Comparison of ENCODE assay signal across 10 cellular contexts in genomic region chr6:167678102-167679101, GRCh38.
A peak's percentile ranks its signal among the peaks of the same experiment; 100 is the strongest.
DNase-seq lines count a peak whose midpoint lies in the region; ATAC-seq, FAIRE-seq and TF ChIP-seq lines count a peak whose summit lies in the region.
"Had no signal": no experiment of that assay in that cellular context is flagged by ENCODE, and none has a peak within 500 bp of the region (broad histone marks: within the 10 kb centered on the region; RNA-seq: fewer than 3 reads in every experiment).

No MANE protein-coding gene starts in this region.

- H3K27me3 ChIP-seq in kidney epithelial cell (ENCODE audit: control insufficient read depth, insufficient read depth, low read length), result peaks cover 34% of the 10 kb centered on the region
- peaks cover 0 to 3% of the 10 kb centered on the region in 2 donors for H3K27me3 ChIP-seq in small intestine (ENCODE audit: control insufficient read depth in 2 of 2, insufficient read depth in 2 of 2, low read length in 2 of 2)

- H3K4me3 ChIP-seq in kidney epithelial cell (ENCODE audit: low read depth, low read length), result peak overlapping the region; percentile 25
- H3K4me3 ChIP-seq in small intestine (ENCODE audit: low read depth in 1 of 2, low read length in 2 of 2), result peak overlapping the region in 1 of 2 donors; percentile 41

- H3K36me3 Mint-ChIP-seq in chondrocyte (ENCODE audit: low read depth), result peaks cover 1% of the 10 kb centered on the region

- H3K36me3 ChIP-seq in kidney epithelial cell (ENCODE audit: control insufficient read depth, insufficient read depth, low read length), result no peaks in the 10 kb centered on the region
- H3K36me3 ChIP-seq in small intestine (ENCODE audit: control insufficient read depth in 2 of 2, insufficient read depth in 2 of 2, low read length in 2 of 2), result no peaks in the 10 kb centered on the region

- DNase-seq in NCI-H128 (lab: John Stamatoyannopoulos, UW; ENCODE audit: unreplicated experiment), result peak; percentile 6
- peak; percentile 87 for DNase-seq in chondrocyte (ENCODE audit: low spot score)
- DNase-seq in kidney epithelial cell (ENCODE audit: low read depth), result no peak
- peak; percentile 34 for DNase-seq in small intestine
- no peak for DNase-seq in stimulated activated CD4-positive, alpha-beta T cell treated with anti-CD3 and anti-CD28 coated beads, Interleukin-15, amount 100 ng/mL, for 24 hours
- DNase-seq: activated CD4-positive, alpha-beta T cell treated with anti-CD3 and anti-CD28 coated beads, Interleukin-2, amount 50 U/mL, for 48 hours; stimulated activated CD4-positive, alpha-beta T cell treated with anti-CD3 and anti-CD28 coated beads, Interleukin-1b, Interleukin-23, amount 100 ng/mL, for 48 hours had no signal

- H3K27ac ChIP-seq in small intestine (ENCODE audit: low read depth in 1 of 2, low read length in 1 of 2), result no peak overlapping the region

- no peak for FAIRE-seq in small intestine (lab: Jason Lieb, UNC)

- H3K9me3 Mint-ChIP-seq in chondrocyte (ENCODE audit: low read depth), result no peaks in the 10 kb centered on the region

- peaks cover 18% of the 10 kb centered on the region for H3K27me3 Mint-ChIP-seq in chondrocyte (ENCODE audit: low read depth)

- TF ChIP-seq CTCF in chondrocyte (IDR thresholded peaks at IDR 0.05) (no peak), kidney epithelial cell (IDR thresholded peaks at IDR 0.05; ENCODE audit: insufficient read depth, low read length, poor library complexity, severe bottlenecking) (no peak)

- WGBS in small intestine, 3 donors, result 6 to 14% (median 8%) methylated on average over 58 to 62 of the region's 62 CpGs

- ATAC-seq in GM19395 (IDR thresholded peaks at IDR 0.05; ENCODE audit: unreplicated experiment) (no peak), HG02759 (IDR thresholded peaks at IDR 0.05; ENCODE audit: unreplicated experiment) (no peak)
- no peak for ATAC-seq in activated CD4-positive, CD25-positive, alpha-beta regulatory T cell treated with anti-CD3 and anti-CD28 coated beads, Interleukin-2, amount 50 U/mL, for 24 hours

- no peak overlapping the region for H3K27ac Mint-ChIP-seq in chondrocyte (ENCODE audit: unreplicated experiment)

- H3K9me3 ChIP-seq in small intestine (ENCODE audit: control insufficient read depth, low read depth), result no peaks in the 10 kb centered on the region

- peaks cover 4 to 6% of the 10 kb centered on the region in 2 donors for H3K4me1 ChIP-seq in small intestine (ENCODE audit: control insufficient read depth in 2 of 2, insufficient read depth in 1 of 2, low read depth in 1 of 2, low read length in 1 of 2)

- H3K4me1 Mint-ChIP-seq in chondrocyte (ENCODE audit: low read depth), result peaks cover 42% of the 10 kb centered on the region

- peak overlapping the region; percentile 70 for H3K4me3 Mint-ChIP-seq in chondrocyte (ENCODE audit: unreplicated experiment)

Comparison
In these comparisons a context has a peak if more than half of its experiments do, and no peak if none do; other contexts are left out.
1. DNase-seq: peak in NCI-H128 (single experiment), chondrocyte (single experiment) and small intestine (single experiment); none in kidney epithelial cell (single experiment) and stimulated activated CD4-positive, alpha-beta T cell treated with anti-CD3 and anti-CD28 coated beads, Interleukin-15, amount 100 ng/mL, for 24 hours (single experiment).